16 cellular contexts compared by ENCODE assay signal in genomic region chrX:28850955-28851354, GRCh38.
"Had no signal": no experiment of that assay in that cellular context is flagged by ENCODE, and none has a peak within 500 bp of the region (broad histone marks: within the 10 kb centered on the region; RNA-seq: fewer than 3 reads in every experiment).

No MANE protein-coding gene starts in this region.

- ATAC-seq: activated T-helper 17 cell treated with anti-CD3 and anti-CD28 coated beads, Interleukin-2, amount 50 U/mL, for 72 hours; left colon; naive thymus-derived CD8-positive, alpha-beta T cell; T-cell had no signal

- H3K27me3 ChIP-seq: cardiac muscle cell, right lobe of liver had no signal

- H3K4me3 ChIP-seq: cardiac muscle cell, coronary artery, right lobe of liver, smooth muscle cell, thoracic aorta had no signal

- H3K27ac ChIP-seq: cardiac muscle cell, coronary artery, right lobe of liver, thoracic aorta had no signal

- H3K36me3 ChIP-seq: cardiac muscle cell, right lobe of liver, thoracic aorta had no signal

- H3K9me3 ChIP-seq: right lobe of liver, SK-N-SH, thoracic aorta had no signal

- DNase-seq: activated CD4-positive, alpha-beta T cell treated with anti-CD3 and anti-CD28 coated beads, Interleukin-2, amount 10 ng/mL, durations not matched to agents 7 days and 5 days; activated naive CD4-positive, alpha-beta T cell treated with anti-CD3 and anti-CD28 coated beads, Interleukin-2, amount 50 U/mL, for 16 hours; effector CD4-positive, alpha-beta T cell; foreskin fibroblast; left colon; mammary epithelial cell; naive thymus-derived CD8-positive, alpha-beta T cell; right lobe of liver; SK-N-SH; T-cell; T-helper 9 cell had no signal

- H3K4me1 ChIP-seq: right lobe of liver had no signal
